In the genomic region with DNA sequence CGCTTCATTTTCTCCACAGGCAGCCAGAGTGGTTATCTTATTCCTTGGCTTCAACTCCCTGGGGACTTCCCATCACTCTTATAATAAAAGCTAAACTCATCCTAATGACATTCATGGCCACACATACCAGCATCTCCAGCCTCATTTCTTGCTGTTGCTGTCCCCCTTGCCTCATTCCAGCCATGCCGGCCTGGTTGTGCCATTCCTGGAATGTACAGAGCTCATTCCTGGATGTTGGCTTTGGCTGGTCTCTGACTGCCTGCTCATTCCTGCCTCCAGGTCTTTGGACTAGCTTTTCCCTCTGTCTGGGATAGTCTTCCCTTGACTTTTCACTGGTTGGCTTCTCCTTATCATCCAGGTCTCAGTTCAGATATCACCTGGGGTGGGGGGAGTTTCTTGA, we compare ENCODE assay signal across 13 cellular contexts. TPM values are rescaled to one million over a fixed set of nuclear protein-coding genes. Genes with fewer than 3 reads are reported as not detected.
DNase-seq lines count a peak whose midpoint lies in the region; ATAC-seq and TF ChIP-seq lines count a peak whose summit lies in the region.
"Had no signal": no experiment of that assay in that cellular context is flagged by ENCODE, and none has a peak within 500 bp of the region (broad histone marks: within the 10 kb centered on the region; RNA-seq: fewer than 3 reads in every experiment).

No MANE protein-coding gene starts in this region.

- no peaks in the 10 kb centered on the region for H3K9me3 ChIP-seq in gastrocnemius medialis

- H3K27me3 Mint-ChIP-seq in activated CD4-positive, alpha-beta T cell treated with anti-CD3 and anti-CD28 coated beads, Interleukin-2, amount 10 ng/mL, durations not matched to agents 24 days and 14 days = peaks cover 4% of the 10 kb centered on the region
- peaks cover 3% of the 10 kb centered on the region; the same call in 1 of the 2 replicates for H3K27me3 Mint-ChIP-seq in HFFc6 (ENCODE audit: insufficient read depth)

- no peak for ATAC-seq in gastrocnemius medialis

- TF ChIP-seq CTCF in HFFc6 (IDR thresholded peaks at IDR 0.05) = no peak
- no peak for TF ChIP-seq CTCF in fibroblast of pulmonary artery (IDR thresholded peaks at IDR 0.05; ENCODE audit: low read length, missing control alignments)
- TF ChIP-seq CTCF in gastrocnemius medialis (IDR thresholded peaks at IDR 0.05 in 4 of 5, conservative IDR thresholded peaks at IDR 0.05 in 1 of 5) = no peak

- TF ChIP-seq POLR2A in gastrocnemius medialis (IDR thresholded peaks at IDR 0.05) = no peak

- peaks cover 1% of the 10 kb centered on the region for H3K36me3 Mint-ChIP-seq in activated CD4-positive, alpha-beta T cell treated with anti-CD3 and anti-CD28 coated beads, Interleukin-2, amount 10 ng/mL, durations not matched to agents 24 days and 14 days (ENCODE audit: low read depth)
- H3K36me3 Mint-ChIP-seq in HFFc6 (ENCODE audit: low read depth) = no peaks in the 10 kb centered on the region

- H3K4me1 Mint-ChIP-seq in activated CD4-positive, alpha-beta T cell treated with anti-CD3 and anti-CD28 coated beads, Interleukin-2, amount 10 ng/mL, durations not matched to agents 24 days and 14 days = peaks cover 20% of the 10 kb centered on the region
- peaks cover 53% of the 10 kb centered on the region for H3K4me1 Mint-ChIP-seq in HFFc6 (ENCODE audit: low read depth)

- H3K4me3 ChIP-seq in fibroblast of pulmonary artery (replicated peaks; ENCODE audit: low read depth, low read length) (no peak overlapping the region), gastrocnemius medialis (no peak overlapping the region)
- H3K4me3 ChIP-seq: skin epidermis had no signal

- H3K27ac ChIP-seq in gastrocnemius medialis = peak overlapping the region; percentile 6 to 65 (median 60)

- H3K27ac Mint-ChIP-seq in activated CD4-positive, alpha-beta T cell treated with anti-CD3 and anti-CD28 coated beads, Interleukin-2, amount 10 ng/mL, durations not matched to agents 24 days and 14 days = no peak overlapping the region
- peak overlapping the region; percentile 100 for H3K27ac Mint-ChIP-seq in HFFc6

- H3K9me3 Mint-ChIP-seq in activated CD4-positive, alpha-beta T cell treated with anti-CD3 and anti-CD28 coated beads, Interleukin-2, amount 10 ng/mL, durations not matched to agents 24 days and 14 days = no peaks in the 10 kb centered on the region
- H3K9me3 Mint-ChIP-seq in HFFc6 = no peaks in the 10 kb centered on the region

- H3K4me3 Mint-ChIP-seq in activated CD4-positive, alpha-beta T cell treated with anti-CD3 and anti-CD28 coated beads, Interleukin-2, amount 10 ng/mL, durations not matched to agents 24 days and 14 days = peak overlapping the region; percentile 18
- H3K4me3 Mint-ChIP-seq in HFFc6 = peak overlapping the region; percentile 97

- in situ Hi-C loops in gastrocnemius medialis (cut with MboI; ENCODE audit: low sequenced_read_pairs in 4 of 4) = no loop called here
- in situ Hi-C loops in ACHN (cut with HindIII; ENCODE audit: low pct_ligation_motif_present, low pct_unique_long_range_greater_than_20kb, low sequenced_read_pairs) = no loop called here

- H3K36me3 ChIP-seq in gastrocnemius medialis = no peaks in the 10 kb centered on the region

- H3K4me1 ChIP-seq in gastrocnemius medialis = peaks cover 24 to 35% of the 10 kb centered on the region in 2 donors

- no peak for DNase-seq in activated CD4-positive, alpha-beta T cell treated with anti-CD3 and anti-CD28 coated beads, Interleukin-2, amount 10 ng/mL, durations not matched to agents 24 days and 14 days
- DNase-seq in activated CD4-positive, alpha-beta T cell treated with anti-CD3 and anti-CD28 coated beads for 48 hours = no peak
- DNase-seq in HFFc6 (peak; percentile 61), fibroblast of pulmonary artery (ENCODE audit: low read depth) (peak; percentile 35), gastrocnemius medialis (no peak), ACHN (no peak), cerebellum (ENCODE audit: low spot score) (no peak), SK-N-DZ (ENCODE audit: low spot score) (no peak)
- DNase-seq: activated CD8-positive, alpha-beta memory T cell treated with anti-CD3 and anti-CD28 coated beads for 24 hours; foreskin melanocyte; NCI-H1417; NCI-H524 had no signal

- intact Hi-C loops in activated CD4-positive, alpha-beta T cell treated with anti-CD3 and anti-CD28 coated beads, Interleukin-2, amount 10 ng/mL, durations not matched to agents 24 days and 14 days (cut with micrococcal nuclease) = no loop called here
- intact Hi-C loops in gastrocnemius medialis (cut with DNase I; ENCODE audit: low total_unique reads) = loop anchor here (10.0 kb wide), 1 partner anchor 308 kb away; no protein-coding TSS in a partner anchor

- H3K27me3 ChIP-seq in gastrocnemius medialis = no peaks in the 10 kb centered on the region

RNA-seq across cellular contexts. Expression of gene PEF1, which starts 2.4 kb away (rescaled TPM):
- total RNA-seq in activated CD4-positive, alpha-beta T cell treated with anti-CD3 and anti-CD28 coated beads, Interleukin-2, amount 10 ng/mL, durations not matched to agents 24 days and 14 days = 64.0 and 64.4 TPM in 2 replicates
- 10 to 100 TPM; 65.8 to 81.3 (median 69.3) TPM for total RNA-seq in HFFc6 (2021; fragmentation: NEBNext Ultra II Directional; extraction: Animal tissue kit (Norgen Biotek cat#: 25700))
- total RNA-seq in gastrocnemius medialis = 10 to 100 TPM; 29.5 to 53.1 (median 42.7) TPM
- 29.2 TPM for total RNA-seq in cerebellum
- polyA plus RNA-seq in SK-N-DZ (2014; cell fraction: cytosol; rRNA removed) = 52.4 and 54.0 TPM in 2 replicates
- 29.5 and 32.3 TPM in 2 replicates for polyA plus RNA-seq in SK-N-DZ (2014; cell fraction: nucleus; rRNA removed)

RNA-seq across cellular contexts. Expression of gene HCRTR1, which starts 29.6 kb away (rescaled TPM):
- total RNA-seq in activated CD4-positive, alpha-beta T cell treated with anti-CD3 and anti-CD28 coated beads, Interleukin-2, amount 10 ng/mL, durations not matched to agents 24 days and 14 days = not detected in 2 replicates
- total RNA-seq in HFFc6 (2021; fragmentation: NEBNext Ultra II Directional; extraction: Animal tissue kit (Norgen Biotek cat#: 25700)) = not detected
- total RNA-seq in gastrocnemius medialis = under 1 TPM in 1 of 4 donors, not detected in 3; 0.59 TPM
- 0.64 TPM for total RNA-seq in cerebellum
- not detected in 2 replicates for polyA plus RNA-seq in SK-N-DZ (2014; cell fraction: cytosol; rRNA removed)
- polyA plus RNA-seq in SK-N-DZ (2014; cell fraction: nucleus; rRNA removed) = 0.31 TPM in 1 of 2 replicates, not detected in the other

RNA-seq across cellular contexts. Expression of gene COL16A1, which starts 56.7 kb away (rescaled TPM):
- total RNA-seq in activated CD4-positive, alpha-beta T cell treated with anti-CD3 and anti-CD28 coated beads, Interleukin-2, amount 10 ng/mL, durations not matched to agents 24 days and 14 days = not detected in 2 replicates
- 100 to 1,000 TPM in 1 of 6 experiments, 10 to 100 TPM in 5; 74.1 to 100 (median 87.6) TPM for total RNA-seq in HFFc6 (2021; fragmentation: NEBNext Ultra II Directional; extraction: Animal tissue kit (Norgen Biotek cat#: 25700))
- 10 to 100 TPM in 1 of 4 donors, 1 to 10 TPM in 3; 4.3 to 11.4 (median 5.3) TPM for total RNA-seq in gastrocnemius medialis
- 9.3 TPM for total RNA-seq in cerebellum
- 3.5 and 5.8 TPM in 2 replicates for polyA plus RNA-seq in SK-N-DZ (2014; cell fraction: cytosol; rRNA removed)
- polyA plus RNA-seq in SK-N-DZ (2014; cell fraction: nucleus; rRNA removed) = 70.8 and 89.0 TPM in 2 replicates

Comparison
In these comparisons a context has a peak if more than half of its experiments do, and no peak if none do; other contexts are left out.
1. DNase-seq: peak in HFFc6 (single experiment) and fibroblast of pulmonary artery (single experiment); none in activated CD4-positive, alpha-beta T cell treated with anti-CD3 and anti-CD28 coated beads, Interleukin-2, amount 10 ng/mL, durations not matched to agents 24 days and 14 days (single experiment), activated CD4-positive, alpha-beta T cell treated with anti-CD3 and anti-CD28 coated beads for 48 hours (single experiment), gastrocnemius medialis (0 of 2), ACHN (single experiment), cerebellum (single experiment) and SK-N-DZ (single experiment).